ENCODE assay signal across 10 cellular contexts in the genomic region with DNA sequence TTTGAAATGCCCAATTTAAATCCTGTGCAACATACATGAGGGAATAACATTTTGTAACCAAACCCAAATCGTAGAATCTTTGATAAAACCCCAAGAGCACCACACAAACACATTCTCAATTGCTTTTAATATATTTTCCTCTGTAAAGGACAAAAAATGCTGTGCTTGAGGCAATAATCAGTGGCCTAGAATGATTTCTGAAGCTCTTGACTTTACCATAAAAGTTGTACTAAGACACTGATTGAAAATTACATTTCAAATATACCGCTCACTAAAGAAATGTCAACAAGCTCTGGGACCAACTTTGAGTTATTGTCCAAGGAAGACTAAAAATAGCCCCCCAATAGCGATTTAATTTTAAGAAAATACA. TPM values are rescaled to one million over a fixed set of nuclear protein-coding genes. Genes with fewer than 3 reads are reported as not detected.
A peak's percentile ranks its signal among the peaks of the same experiment; 100 is the strongest.
DNase-seq lines count a peak whose midpoint lies in the region; ATAC-seq and TF ChIP-seq lines count a peak whose summit lies in the region.
"Had no signal": no experiment of that assay in that cellular context is flagged by ENCODE, and none has a peak within 500 bp of the region (broad histone marks: within the 10 kb centered on the region; RNA-seq: fewer than 3 reads in every experiment).

No MANE protein-coding gene starts in this region.

- peaks cover 6 to 18% (median 13%) of the 10 kb centered on the region in 3 donors for H3K4me1 Mint-ChIP-seq in IgD-negative memory B cell

- 20% methylated on average over 3 of the region's 3 CpGs for WGBS in SK-N-SH (ENCODE audit: low lambda C conversion rate)
- 16 to 38% (median 18%) methylated on average over 3 of the region's 3 CpGs for WGBS in ovary, 3 donors

- intact Hi-C loops in ovary (cut with DNase I): no loop called here

- peaks cover 20% of the 10 kb centered on the region for H3K27me3 ChIP-seq in SK-N-SH (ENCODE audit: insufficient read depth)
- no peaks in the 10 kb centered on the region for H3K27me3 ChIP-seq in ovary
- H3K27me3 ChIP-seq: right atrium auricular region had no signal

- H3K9me2 ChIP-seq in SK-N-SH: no peaks in the 10 kb centered on the region

- H3K36me3 Mint-ChIP-seq in IgD-negative memory B cell: peaks cover 4% of the 10 kb centered on the region

- H3K79me2 ChIP-seq in SK-N-SH (ENCODE audit: insufficient read depth): no peaks in the 10 kb centered on the region

- H3K4me3 ChIP-seq in SK-N-SH (ENCODE audit: low read depth in 2 of 2, low read length in 1 of 2): peak overlapping the region in 1 of 2 experiments; percentile 59; a peak in 2 of 4 replicates
- H3K4me3 ChIP-seq in ovary: peak overlapping the region; percentile 72

- H3K9ac ChIP-seq in SK-N-SH: no peak overlapping the region

- TF ChIP-seq POLR2A in ovary (IDR thresholded peaks at IDR 0.05): no peak

- CTCF ChIA-PET in SK-N-SH (lab: Yijun Ruan, JAX): interaction anchor here (0.7 to 5.1 kb wide), 8 partner anchors 35 to 250 kb away, joined by 3 to 46 read pairs (median 4); partner anchors contain the start of gene TTC8

- H4K20me1 ChIP-seq in SK-N-SH (ENCODE audit: insufficient read depth): peaks cover 2% of the 10 kb centered on the region; the same call in 1 of the 2 replicates

- H3K36me3 ChIP-seq in SK-N-SH (replicated peaks in 1 of 2; ENCODE audit: control insufficient read depth in 1 of 2, insufficient read depth in 2 of 2, low read length in 1 of 2) (no peaks in the 10 kb centered on the region), ovary (no peaks in the 10 kb centered on the region)
- H3K36me3 ChIP-seq: right atrium auricular region had no signal

- TF ChIP-seq CTCF in SK-N-SH (IDR thresholded peaks at IDR 0.05) (no peak), ovary (IDR thresholded peaks at IDR 0.05) (no peak)

- no peak for ATAC-seq in SK-N-SH treated with all-trans-retinoic acid at 6 μM for 48 hours
- no peak for ATAC-seq in GM21360 (IDR thresholded peaks at IDR 0.05; ENCODE audit: unreplicated experiment)
- ATAC-seq in HG03159 (IDR thresholded peaks at IDR 0.05; ENCODE audit: unreplicated experiment): no peak

- H2AFZ ChIP-seq in SK-N-SH (ENCODE audit: low read depth): no peak overlapping the region

- peaks cover 0 to 2% of the 10 kb centered on the region in 2 experiments; a peak in 2 of 4 replicates for H3K4me1 ChIP-seq in SK-N-SH (ENCODE audit: control insufficient read depth in 1 of 2, insufficient read depth in 2 of 2, low read depth in 1 of 2, low read length in 1 of 2)
- peaks cover 3% of the 10 kb centered on the region for H3K4me1 ChIP-seq in ovary (ENCODE audit: insufficient read depth)

- no peaks in the 10 kb centered on the region for H3K27me3 Mint-ChIP-seq in IgD-negative memory B cell

- H3K9me3 ChIP-seq in SK-N-SH (no peaks in the 10 kb centered on the region), ovary (no peaks in the 10 kb centered on the region)
- H3K9me3 ChIP-seq: right atrium auricular region had no signal

- TF ChIP-seq RAD21 in SK-N-SH (IDR thresholded peaks at IDR 0.05; ENCODE audit: low read length): no peak

- H3K4me2 ChIP-seq in SK-N-SH: no peak overlapping the region

- peak overlapping the region; percentile 57 to 97 (median 81) for H3K4me3 Mint-ChIP-seq in IgD-negative memory B cell

- DNase-seq in SK-N-SH (no peak), cerebellar cortex (ENCODE audit: low spot score) (peak; percentile 49), ovary (no peak), dedifferentiated amniotic fluid mesenchymal stem cell (ENCODE audit: extremely low spot score) (no peak)
- DNase-seq: NCI-H2227 treated with DMSO at 0.1 percent for 48 hours had no signal

- no peaks in the 10 kb centered on the region for H3K9me3 Mint-ChIP-seq in IgD-negative memory B cell

- TF ChIP-seq EP300 in SK-N-SH (IDR thresholded peaks at IDR 0.05; ENCODE audit: borderline replicate concordance in 1 of 2, low read depth in 1 of 2, low read length in 1 of 2): no peak
- TF ChIP-seq EP300 in ovary (IDR thresholded peaks at IDR 0.05): no peak

- H3K27ac ChIP-seq in SK-N-SH (ENCODE audit: low read depth in 2 of 2, low read length in 1 of 2): peak overlapping the region in 1 of 2 experiments; percentile 94; a peak in 2 of 4 replicates
- peak overlapping the region in 1 of 2 donors; percentile 93 for H3K27ac ChIP-seq in ovary
- H3K27ac ChIP-seq: right atrium auricular region had no signal

- POLR2A ChIA-PET in SK-N-SH (lab: Yijun Ruan, JAX): interaction anchor here (0.9 to 8.0 kb wide), 5 partner anchors 35 to 194 kb away, joined by 3 to 92 read pairs (median 13); partner anchors contain the start of gene TTC8

- no peaks in the 10 kb centered on the region for H3F3A ChIP-seq in SK-N-SH (replicated peaks; ENCODE audit: insufficient read depth)

- H3K27ac Mint-ChIP-seq in IgD-negative memory B cell: peak overlapping the region in 2 of 3 donors; percentile 93 to 94

TF ChIP-seq in SK-N-SH, 30 proteins besides CTCF, POLR2A, EP300 and RAD21:
- TF ChIP-seq NFIC (IDR thresholded peaks at IDR 0.05; ENCODE audit: borderline replicate concordance): no peak
- peak; percentile 14; the same call in 1 of the 2 replicates for TF ChIP-seq MXI1 (IDR thresholded peaks at IDR 0.05; ENCODE audit: low read depth, low read length)
- no peak for TF ChIP-seq JUND (IDR thresholded peaks at IDR 0.05)
- no peak for TF ChIP-seq SIN3A (IDR thresholded peaks at IDR 0.05; ENCODE audit: borderline replicate concordance, low read depth, low read length)
- TF ChIP-seq, protein P1, sequence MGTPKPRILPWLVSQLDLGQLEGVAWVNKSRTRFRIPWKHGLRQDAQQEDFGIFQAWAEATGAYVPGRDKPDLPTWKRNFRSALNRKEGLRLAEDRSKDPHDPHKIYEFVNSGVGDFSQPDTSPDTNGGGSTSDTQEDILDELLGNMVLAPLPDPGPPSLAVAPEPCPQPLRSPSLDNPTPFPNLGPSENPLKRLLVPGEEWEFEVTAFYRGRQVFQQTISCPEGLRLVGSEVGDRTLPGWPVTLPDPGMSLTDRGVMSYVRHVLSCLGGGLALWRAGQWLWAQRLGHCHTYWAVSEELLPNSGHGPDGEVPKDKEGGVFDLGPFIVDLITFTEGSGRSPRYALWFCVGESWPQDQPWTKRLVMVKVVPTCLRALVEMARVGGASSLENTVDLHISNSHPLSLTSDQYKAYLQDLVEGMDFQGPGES (IDR thresholded peaks at IDR 0.05; ENCODE audit: low read depth, low read length): no peak

TF ChIP-seq in SK-N-SH treated with all-trans-retinoic acid at 6 μM for 48 hours, 23 proteins besides CTCF, POLR2A, EP300 and RAD21:
- no peak for TF ChIP-seq ZNF565 (CRISPR knock-in tag; conservative IDR thresholded peaks at IDR 0.05; ENCODE audit: low read depth)
- TF ChIP-seq TCF4 (CRISPR knock-in tag; IDR thresholded peaks at IDR 0.05; ENCODE audit: borderline replicate concordance): no peak
- TF ChIP-seq OSR1 (CRISPR knock-in tag; IDR thresholded peaks at IDR 0.05): no peak
- TF ChIP-seq ZNF8 (CRISPR knock-in tag; IDR thresholded peaks at IDR 0.05): no peak
- no peak for TF ChIP-seq PPARA (CRISPR knock-in tag; IDR thresholded peaks at IDR 0.05; ENCODE audit: borderline replicate concordance)
- no peak for TF ChIP-seq ZFP3 (CRISPR knock-in tag; IDR thresholded peaks at IDR 0.05)
- TF ChIP-seq ESRRG (CRISPR knock-in tag; IDR thresholded peaks at IDR 0.05): no peak
- TF ChIP-seq GLIS3 (CRISPR knock-in tag; IDR thresholded peaks at IDR 0.05): no peak
- no peak for TF ChIP-seq SNAI2 (CRISPR knock-in tag; IDR thresholded peaks at IDR 0.05)
- no peak for TF ChIP-seq BACH2 (CRISPR knock-in tag; IDR thresholded peaks at IDR 0.05; ENCODE audit: borderline replicate concordance)
- TF ChIP-seq ZFP30 (CRISPR knock-in tag; IDR thresholded peaks at IDR 0.05): no peak
- TF ChIP-seq, protein P2, sequence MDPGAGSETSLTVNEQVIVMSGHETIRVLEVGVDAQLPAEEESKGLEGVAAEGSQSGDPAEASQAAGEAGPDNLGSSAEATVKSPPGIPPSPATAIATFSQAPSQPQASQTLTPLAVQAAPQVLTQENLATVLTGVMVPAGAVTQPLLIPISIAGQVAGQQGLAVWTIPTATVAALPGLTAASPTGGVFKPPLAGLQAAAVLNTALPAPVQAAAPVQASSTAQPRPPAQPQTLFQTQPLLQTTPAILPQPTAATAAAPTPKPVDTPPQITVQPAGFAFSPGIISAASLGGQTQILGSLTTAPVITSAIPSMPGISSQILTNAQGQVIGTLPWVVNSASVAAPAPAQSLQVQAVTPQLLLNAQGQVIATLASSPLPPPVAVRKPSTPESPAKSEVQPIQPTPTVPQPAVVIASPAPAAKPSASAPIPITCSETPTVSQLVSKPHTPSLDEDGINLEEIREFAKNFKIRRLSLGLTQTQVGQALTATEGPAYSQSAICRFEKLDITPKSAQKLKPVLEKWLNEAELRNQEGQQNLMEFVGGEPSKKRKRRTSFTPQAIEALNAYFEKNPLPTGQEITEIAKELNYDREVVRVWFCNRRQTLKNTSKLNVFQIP (CRISPR knock-in tag; IDR thresholded peaks at IDR 0.05; ENCODE audit: borderline replicate concordance, low read depth): no peak

RNA-seq across cellular contexts. Expression of gene EML5, which starts 1.5 kb away (rescaled TPM):
- polyA plus RNA-seq in SK-N-SH (2012; rRNA removed) (0.23 and 1.1 TPM in 2 replicates), IgD-negative memory B cell (0.61 TPM), ovary (10 to 100 TPM in 1 of 2 donors, 1 to 10 TPM in 1; 5.7 to 15.8 TPM)
- polyA plus RNA-seq in SK-N-SH (2012; cell fraction: cytosol; rRNA removed): 1.7 and 2.1 TPM in 2 replicates
- 1.6 and 1.9 TPM in 2 replicates for polyA plus RNA-seq in SK-N-SH (2012; cell fraction: nucleus; rRNA removed)
- 10 to 100 TPM in 6 of 7 donors, 1 to 10 TPM in 1; 8.5 to 86.5 (median 37.0) TPM for total RNA-seq in ovary

RNA-seq across cellular contexts. Expression of gene TTC8, which starts 33.2 kb away (rescaled TPM):
- 51.6 and 73.9 TPM in 2 replicates for polyA plus RNA-seq in SK-N-SH (2012; rRNA removed)
- 62.8 and 66.2 TPM in 2 replicates for polyA plus RNA-seq in SK-N-SH (2012; cell fraction: cytosol; rRNA removed)
- polyA plus RNA-seq in SK-N-SH (2012; cell fraction: nucleus; rRNA removed): 58.0 and 80.1 TPM in 2 replicates
- polyA plus RNA-seq in IgD-negative memory B cell: 2.2 TPM
- 10 to 100 TPM; 40.3 to 98.1 (median 73.2) TPM for total RNA-seq in ovary
- polyA plus RNA-seq in ovary: 10 to 100 TPM; 50.7 to 66.4 TPM

Comparison
In these comparisons a context has a peak if more than half of its experiments do, and no peak if none do; other contexts are left out.
1. RNA of gene TTC8, which starts 33.2 kb away (polyA plus RNA-seq): 50.7 to 66.4 TPM in ovary and 51.6 to 80.1 TPM in SK-N-SH; 2.2 TPM in IgD-negative memory B cell (single experiment); every median in the first group is over 10 times any median in the second.